Comparison of ENCODE assay signal across 10 cellular contexts in genomic region chr9:88280816-88281382, GRCh38.
DNase-seq lines count a peak whose midpoint lies in the region; ATAC-seq and TF ChIP-seq lines count a peak whose summit lies in the region.
"Had no signal": no experiment of that assay in that cellular context is flagged by ENCODE, and none has a peak within 500 bp of the region (broad histone marks: within the 10 kb centered on the region; RNA-seq: fewer than 3 reads in every experiment).

No MANE protein-coding gene starts in this region.

- POLR2A ChIA-PET in RWPE1 (lab: Yijun Ruan, JAX; ENCODE audit: low non-redundant PET), result no interaction called here

- no peaks in the 10 kb centered on the region for H3K9me3 ChIP-seq in DND-41 (ENCODE audit: insufficient read depth, low read length, severe bottlenecking)

- no peaks in the 10 kb centered on the region for H3K36me3 ChIP-seq in DND-41 (ENCODE audit: insufficient read depth, low read length)

- in situ Hi-C loops in astrocyte of the cerebellum (cut with HindIII; ENCODE audit: low sequenced_read_pairs), result no loop called here

- TF ChIP-seq CTCF in DND-41 (IDR thresholded peaks at IDR 0.05; ENCODE audit: borderline replicate concordance, extremely low read depth, low read length, poor library complexity, severe bottlenecking), result peak; percentile 24
- no peak for TF ChIP-seq CTCF in astrocyte of the cerebellum (IDR thresholded peaks at IDR 0.05; ENCODE audit: low read depth, low read length, missing control alignments)
- no peak for TF ChIP-seq CTCF in RWPE1 (conservative IDR thresholded peaks at IDR 0.05; ENCODE audit: low read depth)

- H3K4me1 ChIP-seq in DND-41 (ENCODE audit: insufficient read depth, low read length), result no peaks in the 10 kb centered on the region

- H2AFZ ChIP-seq in DND-41 (ENCODE audit: low read depth, low read length), result no peak overlapping the region

- H3K27ac ChIP-seq in DND-41 (ENCODE audit: low read length) (no peak overlapping the region), RWPE1 (no peak overlapping the region)

- no peaks in the 10 kb centered on the region for H3K27me3 ChIP-seq in DND-41 (ENCODE audit: insufficient read depth, low read length, poor library complexity)

- no peak overlapping the region for H3K9ac ChIP-seq in DND-41 (ENCODE audit: low read depth, low read length)

- H3K4me2 ChIP-seq in DND-41 (ENCODE audit: insufficient read depth, low read length), result no peak overlapping the region

- H3K4me3 ChIP-seq in DND-41 (ENCODE audit: low read depth in 1 of 2, low read length in 2 of 2) (no peak overlapping the region), astrocyte of the cerebellum (ENCODE audit: low read depth, low read length) (no peak overlapping the region)

- ATAC-seq in DND-41 (ENCODE audit: insufficient read depth, low read depth) (peak; percentile 42; the same call in 1 of the 3 replicates), left lobe of liver (no peak)

- DNase-seq in DND-41, result peak; percentile 17
- DNase-seq in M059J (ENCODE audit: low read depth), result peak; percentile 89
- DNase-seq in astrocyte of the cerebellum (ENCODE audit: low read depth), result peak; percentile 31
- peak; percentile 14 for DNase-seq in midbrain (lab: John Stamatoyannopoulos, UW)
- no peak for DNase-seq in DMS153 (lab: John Stamatoyannopoulos, UW)
- no peak for DNase-seq in RWPE1 (ENCODE audit: low spot score)
- DNase-seq in left lobe of liver (ENCODE audit: low spot score), result no peak
- DNase-seq in NCI-H1092 treated with DMSO at 0.1 percent for 48 hours (lab: John Stamatoyannopoulos, UW), result no peak
- DNase-seq: activated CD4-positive, CD25-positive, alpha-beta regulatory T cell treated with anti-CD3 and anti-CD28 coated beads, Interleukin-2, amount 50 U/mL, for 72 hours; DMS 273 treated with DMSO at 0.1 percent for 48 hours had no signal

- CTCF ChIA-PET in RWPE1 (lab: Yijun Ruan, JAX), result no interaction called here

- H4K20me1 ChIP-seq in DND-41 (ENCODE audit: insufficient read depth, low read length), result no peaks in the 10 kb centered on the region

- H3K79me2 ChIP-seq in DND-41 (ENCODE audit: insufficient read depth, low read length), result no peaks in the 10 kb centered on the region

Comparison
In these comparisons a context has a peak if more than half of its experiments do, and no peak if none do; other contexts are left out.
1. DNase-seq: peak in DND-41 (single experiment), M059J (single experiment), astrocyte of the cerebellum (single experiment) and midbrain (single experiment); none in DMS153 (single experiment), RWPE1 (single experiment), left lobe of liver (single experiment) and NCI-H1092 treated with DMSO at 0.1 percent for 48 hours (single experiment).